ENCODE assay signal across 15 cellular contexts in genomic region chr1:23728997-23729390, GRCh38. TPM values are rescaled to one million over a fixed set of nuclear protein-coding genes. Genes with fewer than 3 reads are reported as not detected.
DNase-seq lines count a peak whose midpoint lies in the region; ATAC-seq, FAIRE-seq and TF ChIP-seq lines count a peak whose summit lies in the region.
"Had no signal": no experiment of that assay in that cellular context is flagged by ENCODE, and none has a peak within 500 bp of the region (broad histone marks: within the 10 kb centered on the region; RNA-seq: fewer than 3 reads in every experiment).

No MANE protein-coding gene starts in this region.

- peaks cover 2% of the 10 kb centered on the region for H3K4me1 Mint-ChIP-seq in activated CD4-positive, alpha-beta T cell treated with anti-CD3 and anti-CD28 coated beads, Interleukin-2, amount 10 ng/mL, durations not matched to agents 7 days and 5 days

- no peaks in the 10 kb centered on the region for H3K9me3 Mint-ChIP-seq in activated CD4-positive, alpha-beta T cell treated with anti-CD3 and anti-CD28 coated beads, Interleukin-2, amount 10 ng/mL, durations not matched to agents 7 days and 5 days
- H3K9me3 Mint-ChIP-seq: activated naive CD4-positive, alpha-beta T cell treated with anti-CD3 and anti-CD28 coated beads for 36 hours; naive thymus-derived CD8-positive, alpha-beta T cell had no signal

- POLR2A ChIA-PET in activated CD4-positive, alpha-beta T cell treated with anti-CD3 and anti-CD28 coated beads, Interleukin-2, amount 10 ng/mL, durations not matched to agents 7 days and 5 days (lab: Charles Lee), result no interaction called here

- H3K27me3 ChIP-seq in pancreas (no peaks in the 10 kb centered on the region), left lung (no peaks in the 10 kb centered on the region)

- no peak overlapping the region for H3K4me3 Mint-ChIP-seq in activated CD4-positive, alpha-beta T cell treated with anti-CD3 and anti-CD28 coated beads, Interleukin-2, amount 10 ng/mL, durations not matched to agents 7 days and 5 days
- H3K4me3 Mint-ChIP-seq: activated CD4-positive, alpha-beta memory T cell treated with anti-CD3 and anti-CD28 coated beads for 36 hours; activated naive CD4-positive, alpha-beta T cell treated with anti-CD3 and anti-CD28 coated beads for 36 hours had no signal

- H3K4me1 ChIP-seq in pancreas (peaks cover 25 to 34% (median 32%) of the 10 kb centered on the region in 3 donors), left lung (peaks cover 13 to 25% of the 10 kb centered on the region in 2 donors)

- H3K36me3 ChIP-seq in pancreas (no peaks in the 10 kb centered on the region), left lung (no peaks in the 10 kb centered on the region)

- no peaks in the 10 kb centered on the region for H3K36me3 Mint-ChIP-seq in activated CD4-positive, alpha-beta T cell treated with anti-CD3 and anti-CD28 coated beads, Interleukin-2, amount 10 ng/mL, durations not matched to agents 7 days and 5 days (ENCODE audit: low read depth)
- H3K36me3 Mint-ChIP-seq: activated CD4-positive, alpha-beta memory T cell treated with anti-CD3 and anti-CD28 coated beads for 36 hours; naive thymus-derived CD8-positive, alpha-beta T cell had no signal

- H3K9me3 ChIP-seq in pancreas (no peaks in the 10 kb centered on the region), left lung (no peaks in the 10 kb centered on the region)

- DNase-seq in pancreas, result no peak
- no peak for DNase-seq in activated CD4-positive, alpha-beta T cell treated with anti-CD3 and anti-CD28 coated beads, Interleukin-2, amount 10 ng/mL, durations not matched to agents 7 days and 5 days
- DNase-seq in pons (ENCODE audit: low spot score), result no peak
- DNase-seq in AG08396 (ENCODE audit: low spot score), result no peak
- no peak for DNase-seq in left lung
- DNase-seq: activated naive CD4-positive, alpha-beta T cell treated with anti-CD3 and anti-CD28 coated beads for 36 hours; HCEC 1CT; naive thymus-derived CD8-positive, alpha-beta T cell; NCI-H1417 had no signal

- intact Hi-C loops in pancreas (cut with DNase I) (no loop called here), left lung (cut with DNase I) (no loop called here)

- no peaks in the 10 kb centered on the region for H3K27me3 Mint-ChIP-seq in activated CD4-positive, alpha-beta T cell treated with anti-CD3 and anti-CD28 coated beads, Interleukin-2, amount 10 ng/mL, durations not matched to agents 7 days and 5 days
- H3K27me3 Mint-ChIP-seq: activated CD4-positive, alpha-beta memory T cell treated with anti-CD3 and anti-CD28 coated beads for 36 hours; naive thymus-derived CD8-positive, alpha-beta T cell had no signal

- no peak overlapping the region for H3K4me3 ChIP-seq in pancreas
- no peak overlapping the region for H3K4me3 ChIP-seq in left lung

- WGBS in pancreas, 2 donors, result 8 to 13% methylated on average over 2 of the region's 2 CpGs

- peak overlapping the region; percentile 12 to 83 (median 58) for H3K27ac ChIP-seq in pancreas
- peak overlapping the region in 1 of 2 donors; percentile 58 for H3K27ac ChIP-seq in left lung

- CTCF ChIA-PET in activated CD4-positive, alpha-beta T cell treated with anti-CD3 and anti-CD28 coated beads, Interleukin-2, amount 10 ng/mL, durations not matched to agents 7 days and 5 days (lab: Charles Lee), result interaction anchor here (0.6 to 1.3 kb wide), 3 partner anchors 9 to 470 kb away, joined by 3 read pairs; no protein-coding TSS in a partner anchor

- ATAC-seq in GM18861 (IDR thresholded peaks at IDR 0.05; ENCODE audit: unreplicated experiment) (peak; percentile 24), GM21723 (IDR thresholded peaks at IDR 0.05; ENCODE audit: unreplicated experiment) (peak; percentile 7), HG03378 (IDR thresholded peaks at IDR 0.05; ENCODE audit: unreplicated experiment) (peak; percentile 10), pancreas (peak in 1 of 4 donors; percentile 5), left lung (no peak)

- FAIRE-seq in pancreas (lab: Jason Lieb, UNC), result no peak
- FAIRE-seq: D721Med, islet of Langerhans had no signal

- H3K27ac Mint-ChIP-seq in activated CD4-positive, alpha-beta T cell treated with anti-CD3 and anti-CD28 coated beads, Interleukin-2, amount 10 ng/mL, durations not matched to agents 7 days and 5 days, result no peak overlapping the region
- H3K27ac Mint-ChIP-seq: activated CD4-positive, alpha-beta memory T cell treated with anti-CD3 and anti-CD28 coated beads for 36 hours; activated naive CD4-positive, alpha-beta T cell treated with anti-CD3 and anti-CD28 coated beads for 36 hours had no signal

- TF ChIP-seq CTCF in pancreas (IDR thresholded peaks at IDR 0.05), result no peak
- no peak for TF ChIP-seq CTCF in left lung (IDR thresholded peaks at IDR 0.05)

RNA-seq across cellular contexts. Expression of gene ELOA, which starts 14.3 kb away (rescaled TPM):
- total RNA-seq in pancreas (10 to 100 TPM; 23.5 to 33.9 (median 27.0) TPM), left lung (10 to 100 TPM; 48.6 to 50.3 TPM)
- polyA plus RNA-seq in pancreas, result 10 to 100 TPM; 10.6 to 13.8 TPM
- 10 to 100 TPM; 29.8 to 33.5 TPM for total RNA-seq in activated CD4-positive, alpha-beta T cell treated with anti-CD3 and anti-CD28 coated beads, Interleukin-2, amount 10 ng/mL, durations not matched to agents 7 days and 5 days

RNA-seq across cellular contexts. Expression of gene RPL11, which starts 37.4 kb away (rescaled TPM):
- total RNA-seq in pancreas (100 to 1,000 TPM; 511 to 819 (median 681) TPM), left lung (100 to 1,000 TPM; 761 to 849 TPM)
- polyA plus RNA-seq in pancreas, result 1,000 to 10,000 TPM; 1,351 to 1,484 TPM
- total RNA-seq in activated CD4-positive, alpha-beta T cell treated with anti-CD3 and anti-CD28 coated beads, Interleukin-2, amount 10 ng/mL, durations not matched to agents 7 days and 5 days, result 1,000 to 10,000 TPM; 1,078 to 1,188 TPM

RNA-seq across cellular contexts. Expression of gene PITHD1, which starts 49.2 kb away (rescaled TPM):
- total RNA-seq in pancreas (10 to 100 TPM; 17.3 to 20.6 (median 18.9) TPM), left lung (10 to 100 TPM; 50.3 to 63.8 TPM)
- 10 to 100 TPM; 20.6 to 36.8 TPM for polyA plus RNA-seq in pancreas
- 10 to 100 TPM; 54.3 to 55.3 TPM for total RNA-seq in activated CD4-positive, alpha-beta T cell treated with anti-CD3 and anti-CD28 coated beads, Interleukin-2, amount 10 ng/mL, durations not matched to agents 7 days and 5 days
